10 cellular contexts compared by ENCODE assay signal in genomic region chr12:47805417-47805816, GRCh38. TPM values are rescaled to one million over a fixed set of nuclear protein-coding genes. Genes with fewer than 3 reads are reported as not detected.
A peak's percentile ranks its signal among the peaks of the same experiment; 100 is the strongest.
DNase-seq lines count a peak whose midpoint lies in the region; ATAC-seq and TF ChIP-seq lines count a peak whose summit lies in the region.
"Had no signal": no experiment of that assay in that cellular context is flagged by ENCODE, and none has a peak within 500 bp of the region (broad histone marks: within the 10 kb centered on the region; RNA-seq: fewer than 3 reads in every experiment).

No MANE protein-coding gene starts in this region.

- H3K9me3 ChIP-seq in right cardiac atrium (ENCODE audit: control insufficient read depth, low read length) = no peaks in the 10 kb centered on the region

- H3K9me3 Mint-ChIP-seq in HFFc6 = no peaks in the 10 kb centered on the region
- no peaks in the 10 kb centered on the region for H3K9me3 Mint-ChIP-seq in activated T-helper 1 cell treated with anti-CD3 and anti-CD28 coated beads, Interleukin-12 subunit alpha, Interleukin-12 subunit beta, Interleukin-2, Interleukin-4 antibody, amounts not matched to agents 30 ng/mL and 10 ng/mL and 1 ng/mL, durations not matched to agents 14 hours and 24 hours and 36 hours
- H3K9me3 Mint-ChIP-seq in stimulated activated effector memory CD8-positive, alpha-beta T cell treated with anti-CD3 and anti-CD28 coated beads, Interleukin-12 subunit alpha, Interleukin-12 subunit beta, amount 100 ng/mL, for 72 hours = no peaks in the 10 kb centered on the region

- H3K36me3 Mint-ChIP-seq in HFFc6 (ENCODE audit: low read depth) = peaks cover 5% of the 10 kb centered on the region
- peaks cover 60% of the 10 kb centered on the region for H3K36me3 Mint-ChIP-seq in activated T-helper 1 cell treated with anti-CD3 and anti-CD28 coated beads, Interleukin-12 subunit alpha, Interleukin-12 subunit beta, Interleukin-2, Interleukin-4 antibody, amounts not matched to agents 30 ng/mL and 10 ng/mL and 1 ng/mL, durations not matched to agents 14 hours and 24 hours and 36 hours (ENCODE audit: low read depth)
- peaks cover 93% of the 10 kb centered on the region for H3K36me3 Mint-ChIP-seq in stimulated activated effector memory CD8-positive, alpha-beta T cell treated with anti-CD3 and anti-CD28 coated beads, Interleukin-12 subunit alpha, Interleukin-12 subunit beta, amount 100 ng/mL, for 72 hours

- WGBS in right cardiac atrium = 29% methylated on average over 2 of the region's 2 CpGs

- no peaks in the 10 kb centered on the region for H3K27me3 ChIP-seq in right cardiac atrium (ENCODE audit: control insufficient read depth, insufficient read depth)

- ATAC-seq in right cardiac atrium = no peak
- no peak for ATAC-seq in stimulated activated effector memory CD8-positive, alpha-beta T cell treated with anti-CD3 and anti-CD28 coated beads, Interleukin-12 subunit alpha, Interleukin-12 subunit beta, amount 100 ng/mL, for 72 hours
- ATAC-seq in HG02763 (IDR thresholded peaks at IDR 0.05; ENCODE audit: unreplicated experiment) = no peak
- no peak for ATAC-seq in HG02973 (IDR thresholded peaks at IDR 0.05; ENCODE audit: unreplicated experiment)

- H3K27ac ChIP-seq in right cardiac atrium (ENCODE audit: low read length) = peak overlapping the region; percentile 5

- TF ChIP-seq CTCF in HFFc6 (IDR thresholded peaks at IDR 0.05) = no peak

- peak overlapping the region; percentile 78 for H3K27ac Mint-ChIP-seq in HFFc6
- peak overlapping the region; percentile 98 for H3K27ac Mint-ChIP-seq in activated T-helper 1 cell treated with anti-CD3 and anti-CD28 coated beads, Interleukin-12 subunit alpha, Interleukin-12 subunit beta, Interleukin-2, Interleukin-4 antibody, amounts not matched to agents 30 ng/mL and 10 ng/mL and 1 ng/mL, durations not matched to agents 14 hours and 24 hours and 36 hours
- H3K27ac Mint-ChIP-seq in stimulated activated effector memory CD8-positive, alpha-beta T cell treated with anti-CD3 and anti-CD28 coated beads, Interleukin-12 subunit alpha, Interleukin-12 subunit beta, amount 100 ng/mL, for 72 hours = peak overlapping the region; percentile 99

- no peak for DNase-seq in HFFc6
- no peak for DNase-seq in activated T-helper 1 cell treated with anti-CD3 and anti-CD28 coated beads, Interleukin-12 subunit alpha, Interleukin-12 subunit beta, Interleukin-2, Interleukin-4 antibody, amounts not matched to agents 30 ng/mL and 10 ng/mL and 1 ng/mL, durations not matched to agents 14 hours and 24 hours and 36 hours (ENCODE audit: low spot score)
- DNase-seq in right cardiac atrium = peak in 2 of 3 donors; percentile 41 to 58
- no peak for DNase-seq in stimulated activated effector memory CD8-positive, alpha-beta T cell treated with anti-CD3 and anti-CD28 coated beads, Interleukin-12 subunit alpha, Interleukin-12 subunit beta, amount 100 ng/mL, for 72 hours (ENCODE audit: low spot score in 2 of 2)
- DNase-seq in NCI-H2171 (lab: John Stamatoyannopoulos, UW) = no peak
- DNase-seq in stimulated activated CD4-positive, alpha-beta T cell treated with anti-CD3 and anti-CD28 coated beads, Interleukin-4, amount 100 ng/mL, for 1 hour = no peak
- DNase-seq: DND-41; stimulated activated CD8-positive, alpha-beta memory T cell treated with anti-CD3 and anti-CD28 coated beads, Interleukin-4, amount 100 ng/mL, for 48 hours had no signal

- peaks cover 93% of the 10 kb centered on the region for H3K4me1 Mint-ChIP-seq in HFFc6 (ENCODE audit: low read depth)
- H3K4me1 Mint-ChIP-seq in activated T-helper 1 cell treated with anti-CD3 and anti-CD28 coated beads, Interleukin-12 subunit alpha, Interleukin-12 subunit beta, Interleukin-2, Interleukin-4 antibody, amounts not matched to agents 30 ng/mL and 10 ng/mL and 1 ng/mL, durations not matched to agents 14 hours and 24 hours and 36 hours (ENCODE audit: low read depth) = peaks cover 96% of the 10 kb centered on the region
- H3K4me1 Mint-ChIP-seq in stimulated activated effector memory CD8-positive, alpha-beta T cell treated with anti-CD3 and anti-CD28 coated beads, Interleukin-12 subunit alpha, Interleukin-12 subunit beta, amount 100 ng/mL, for 72 hours = peaks cover 94% of the 10 kb centered on the region

- H3K4me1 ChIP-seq in right cardiac atrium (ENCODE audit: control insufficient read depth, insufficient read depth, low read length) = peaks cover 72% of the 10 kb centered on the region

- H3K4me3 ChIP-seq in right cardiac atrium (ENCODE audit: low read length) = no peak overlapping the region

- H3K27me3 Mint-ChIP-seq in HFFc6 (ENCODE audit: insufficient read depth) = peaks cover 7% of the 10 kb centered on the region
- no peaks in the 10 kb centered on the region for H3K27me3 Mint-ChIP-seq in activated T-helper 1 cell treated with anti-CD3 and anti-CD28 coated beads, Interleukin-12 subunit alpha, Interleukin-12 subunit beta, Interleukin-2, Interleukin-4 antibody, amounts not matched to agents 30 ng/mL and 10 ng/mL and 1 ng/mL, durations not matched to agents 14 hours and 24 hours and 36 hours (ENCODE audit: insufficient read depth)

- peak overlapping the region; percentile 17; the same call in 1 of the 2 replicates for H3K4me3 Mint-ChIP-seq in HFFc6
- peak overlapping the region; percentile 79 for H3K4me3 Mint-ChIP-seq in activated T-helper 1 cell treated with anti-CD3 and anti-CD28 coated beads, Interleukin-12 subunit alpha, Interleukin-12 subunit beta, Interleukin-2, Interleukin-4 antibody, amounts not matched to agents 30 ng/mL and 10 ng/mL and 1 ng/mL, durations not matched to agents 14 hours and 24 hours and 36 hours
- peak overlapping the region; percentile 98 for H3K4me3 Mint-ChIP-seq in stimulated activated effector memory CD8-positive, alpha-beta T cell treated with anti-CD3 and anti-CD28 coated beads, Interleukin-12 subunit alpha, Interleukin-12 subunit beta, amount 100 ng/mL, for 72 hours

- intact Hi-C loops in activated T-helper 1 cell treated with anti-CD3 and anti-CD28 coated beads, Interleukin-12 subunit alpha, Interleukin-12 subunit beta, Interleukin-2, Interleukin-4 antibody, amounts not matched to agents 30 ng/mL and 10 ng/mL and 1 ng/mL, durations not matched to agents 14 hours and 24 hours and 36 hours (cut with micrococcal nuclease) = no loop called here
- intact Hi-C loops in right cardiac atrium (cut with DNase I) = no loop called here

RNA-seq across cellular contexts. Expression of gene HDAC7, which starts 14.3 kb away (rescaled TPM):
- 100 to 1,000 TPM; 104 to 120 (median 108) TPM for total RNA-seq in HFFc6 (2021; fragmentation: NEBNext Ultra II Directional; extraction: Animal tissue kit (Norgen Biotek cat#: 25700))
- total RNA-seq in activated T-helper 1 cell treated with anti-CD3 and anti-CD28 coated beads, Interleukin-12 subunit alpha, Interleukin-12 subunit beta, Interleukin-2, Interleukin-4 antibody, amounts not matched to agents 30 ng/mL and 10 ng/mL and 1 ng/mL, durations not matched to agents 14 hours and 24 hours and 36 hours = 453 and 466 TPM in 2 replicates
- 10 to 100 TPM; 46.5 to 60.1 (median 51.1) TPM for total RNA-seq in right cardiac atrium
- 38.0 TPM for polyA plus RNA-seq in right cardiac atrium

RNA-seq across cellular contexts. Expression of gene SLC48A1, which starts 32.4 kb away (rescaled TPM):
- 10 to 100 TPM; 18.8 to 24.5 (median 21.0) TPM for total RNA-seq in HFFc6 (2021; fragmentation: NEBNext Ultra II Directional; extraction: Animal tissue kit (Norgen Biotek cat#: 25700))
- total RNA-seq in activated T-helper 1 cell treated with anti-CD3 and anti-CD28 coated beads, Interleukin-12 subunit alpha, Interleukin-12 subunit beta, Interleukin-2, Interleukin-4 antibody, amounts not matched to agents 30 ng/mL and 10 ng/mL and 1 ng/mL, durations not matched to agents 14 hours and 24 hours and 36 hours = 12.7 TPM in 2 replicates
- 10 to 100 TPM; 26.5 to 30.1 (median 27.6) TPM for total RNA-seq in right cardiac atrium
- polyA plus RNA-seq in right cardiac atrium = 22.0 TPM

RNA-seq across cellular contexts. Expression of gene RAPGEF3, which starts 46.7 kb away (rescaled TPM):
- total RNA-seq in HFFc6 (2021; fragmentation: NEBNext Ultra II Directional; extraction: Animal tissue kit (Norgen Biotek cat#: 25700)) = 1 to 10 TPM; 2.0 to 4.1 (median 3.1) TPM
- total RNA-seq in activated T-helper 1 cell treated with anti-CD3 and anti-CD28 coated beads, Interleukin-12 subunit alpha, Interleukin-12 subunit beta, Interleukin-2, Interleukin-4 antibody, amounts not matched to agents 30 ng/mL and 10 ng/mL and 1 ng/mL, durations not matched to agents 14 hours and 24 hours and 36 hours = 4.7 and 6.5 TPM in 2 replicates
- 10 to 100 TPM; 14.1 to 28.7 (median 23.3) TPM for total RNA-seq in right cardiac atrium
- polyA plus RNA-seq in right cardiac atrium = 44.9 TPM

Comparison
In these comparisons a context has a peak if more than half of its experiments do, and no peak if none do; other contexts are left out.
1. DNase-seq: peak in right cardiac atrium (2 of 3); none in HFFc6 (single experiment), activated T-helper 1 cell treated with anti-CD3 and anti-CD28 coated beads, Interleukin-12 subunit alpha, Interleukin-12 subunit beta, Interleukin-2, Interleukin-4 antibody, amounts not matched to agents 30 ng/mL and 10 ng/mL and 1 ng/mL, durations not matched to agents 14 hours and 24 hours and 36 hours (single experiment), stimulated activated effector memory CD8-positive, alpha-beta T cell treated with anti-CD3 and anti-CD28 coated beads, Interleukin-12 subunit alpha, Interleukin-12 subunit beta, amount 100 ng/mL, for 72 hours (0 of 2), NCI-H2171 (single experiment) and stimulated activated CD4-positive, alpha-beta T cell treated with anti-CD3 and anti-CD28 coated beads, Interleukin-4, amount 100 ng/mL, for 1 hour (single experiment).
2. H3K4me3 Mint-ChIP-seq: peak in every context shown above with its lines; median percentile 98 in stimulated activated effector memory CD8-positive, alpha-beta T cell treated with anti-CD3 and anti-CD28 coated beads, Interleukin-12 subunit alpha, Interleukin-12 subunit beta, amount 100 ng/mL, for 72 hours; 79 in activated T-helper 1 cell treated with anti-CD3 and anti-CD28 coated beads, Interleukin-12 subunit alpha, Interleukin-12 subunit beta, Interleukin-2, Interleukin-4 antibody, amounts not matched to agents 30 ng/mL and 10 ng/mL and 1 ng/mL, durations not matched to agents 14 hours and 24 hours and 36 hours; 17 in HFFc6.
3. Peak in every context shown above with its lines, with median percentiles within 50 percentile points of each other: H3K27ac Mint-ChIP-seq.